ENCODE assay signal across 24 cellular contexts in the genomic region with DNA sequence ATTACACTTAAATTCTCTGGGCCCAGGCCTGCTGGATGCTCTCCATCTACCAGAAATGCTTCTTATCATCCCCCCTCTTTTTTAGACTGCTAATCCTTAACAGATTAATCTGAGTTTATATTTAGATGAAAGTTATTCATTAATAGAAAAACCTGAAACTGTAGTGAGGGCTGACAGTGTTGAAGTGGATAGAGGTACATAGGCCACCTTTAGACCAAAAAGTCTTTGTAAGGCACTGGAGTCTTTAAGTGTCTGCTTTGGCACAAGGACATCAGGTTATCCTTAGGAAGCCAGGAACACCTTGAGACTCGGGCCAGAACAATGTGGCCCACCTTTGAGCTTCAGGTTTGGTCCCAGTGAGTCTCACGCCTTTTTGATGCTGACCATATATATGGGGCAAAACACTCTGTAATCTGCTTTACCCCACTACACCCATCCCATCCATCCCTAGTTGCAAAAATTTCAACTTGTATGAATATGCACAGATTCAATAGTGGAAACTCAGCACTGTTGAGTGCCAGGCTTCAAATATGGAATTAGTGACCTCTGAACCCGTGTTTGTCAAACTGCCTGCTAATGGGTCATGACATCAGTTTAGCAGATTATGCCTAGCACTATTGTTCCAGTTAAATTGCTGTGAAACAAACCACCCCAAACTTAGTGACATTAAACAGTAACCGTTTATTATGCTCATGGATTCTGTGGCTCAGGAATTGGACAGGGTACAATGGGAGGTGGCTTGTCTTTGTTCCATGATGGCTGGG. TPM values are rescaled to one million over a fixed set of nuclear protein-coding genes. Genes with fewer than 3 reads are reported as not detected.
DNase-seq lines count a peak whose midpoint lies in the region; ATAC-seq and TF ChIP-seq lines count a peak whose summit lies in the region.
"Had no signal": no experiment of that assay in that cellular context is flagged by ENCODE, and none has a peak within 500 bp of the region (broad histone marks: within the 10 kb centered on the region; RNA-seq: fewer than 3 reads in every experiment).

No MANE protein-coding gene starts in this region.

- H3K4me1 Mint-ChIP-seq in neural crest cell, result peaks cover 23% of the 10 kb centered on the region

- 79% methylated on average over 4 of the region's 4 CpGs for WGBS in hepatocyte (ENCODE audit: low lambda C conversion rate, missing lambda C conversion rate)

- H3K79me2 ChIP-seq in hepatocyte, result peaks cover 90% of the 10 kb centered on the region

- peaks cover 78% of the 10 kb centered on the region for H3K4me1 ChIP-seq in left ventricle myocardium inferior
- H3K4me1 ChIP-seq in hepatocyte (ENCODE audit: insufficient read depth), result peaks cover 62% of the 10 kb centered on the region
- peaks cover 41% of the 10 kb centered on the region for H3K4me1 ChIP-seq in upper lobe of right lung
- H3K4me1 ChIP-seq: SJCRH30 had no signal

- H3K4me3 Mint-ChIP-seq in neural crest cell, result no peak overlapping the region
- H3K4me3 Mint-ChIP-seq: activated CD4-positive, alpha-beta T cell treated with anti-CD3 and anti-CD28 coated beads for 36 hours; activated naive CD8-positive, alpha-beta T cell; brain had no signal

- DNase-seq in left ventricle myocardium inferior, result no peak
- no peak for DNase-seq in cardiac septum (ENCODE audit: low spot score)
- no peak for DNase-seq in hepatocyte (ENCODE audit: low spot score)
- no peak for DNase-seq in neural crest cell (ENCODE audit: low read depth, low spot score)
- DNase-seq in upper lobe of right lung, result no peak
- DNase-seq in NCI-H2107 treated with DMSO at 0.1 percent for 48 hours (lab: John Stamatoyannopoulos, UW; ENCODE audit: unreplicated experiment), result no peak
- DNase-seq in DMS 273 treated with DMSO at 0.1 percent for 48 hours (lab: John Stamatoyannopoulos, UW), result no peak
- no peak for DNase-seq in occipital lobe (lab: John Stamatoyannopoulos, UW)
- DNase-seq: activated CD4-positive, alpha-beta T cell treated with anti-CD3 and anti-CD28 coated beads for 36 hours; immature natural killer cell; mesendoderm; naive thymus-derived CD8-positive, alpha-beta T cell; NCI-H1694; NCI-H2227 treated with DMSO at 0.1 percent for 48 hours; NCI-H82; SJCRH30; stimulated activated naive CD4-positive, alpha-beta T cell treated with Interleukin-2 at 50 U/mL for 16 hours; T-helper 1 cell; uterus had no signal

- H3K27me3 ChIP-seq in left ventricle myocardium inferior (ENCODE audit: low read depth) (no peaks in the 10 kb centered on the region), hepatocyte (no peaks in the 10 kb centered on the region), upper lobe of right lung (no peaks in the 10 kb centered on the region)
- H3K27me3 ChIP-seq: BLaER1 treated with 17β-estradiol and CSF1 and Interleukin-3, amounts not matched to agents 10 nM and 100 nM; SJCRH30; uterus had no signal

- H3K9me3 Mint-ChIP-seq in neural crest cell, result peaks cover 9% of the 10 kb centered on the region
- H3K9me3 Mint-ChIP-seq: immature natural killer cell; naive thymus-derived CD8-positive, alpha-beta T cell had no signal

- no peaks in the 10 kb centered on the region for H3K9me2 ChIP-seq in hepatocyte (replicated peaks; ENCODE audit: insufficient read depth)

- peak; percentile 51 for ATAC-seq in upper lobe of right lung
- ATAC-seq: naive thymus-derived CD8-positive, alpha-beta T cell had no signal

- intact Hi-C loops in left ventricle myocardium inferior (cut with micrococcal nuclease) (no loop called here), cardiac septum (cut with DNase I) (loop anchor here (5.0 kb wide), 1 partner anchor 43 kb away; a partner anchor contains a TSS), upper lobe of right lung (cut with DNase I) (no loop called here)

- H3K4me3 ChIP-seq in left ventricle myocardium inferior (no peak overlapping the region), hepatocyte (no peak overlapping the region), upper lobe of right lung (no peak overlapping the region)
- H3K4me3 ChIP-seq: BLaER1 treated with 17β-estradiol and CSF1 and Interleukin-3, amounts not matched to agents 10 nM and 100 nM; PC-9; SJCRH30; skin epidermis; uterus had no signal

- H2AFZ ChIP-seq in hepatocyte, result no peak overlapping the region
- H2AFZ ChIP-seq: PC-9 had no signal

- H3K9me3 ChIP-seq in left ventricle myocardium inferior (replicated peaks), result no peaks in the 10 kb centered on the region
- no peaks in the 10 kb centered on the region for H3K9me3 ChIP-seq in hepatocyte (ENCODE audit: low read depth)
- no peaks in the 10 kb centered on the region for H3K9me3 ChIP-seq in upper lobe of right lung
- H3K9me3 ChIP-seq: BLaER1 treated with 17β-estradiol and CSF1 and Interleukin-3, amounts not matched to agents 10 nM and 100 nM; SJCRH30; uterus had no signal

- H3K27ac ChIP-seq in left ventricle myocardium inferior (replicated peaks), result peak overlapping the region; percentile 62
- H3K27ac ChIP-seq in hepatocyte, result peak overlapping the region; percentile 61
- H3K27ac ChIP-seq in upper lobe of right lung, result no peak overlapping the region
- H3K27ac ChIP-seq: BLaER1 treated with 17β-estradiol and CSF1 and Interleukin-3, amounts not matched to agents 10 nM and 100 nM; PC-9; SJCRH30; uterus had no signal

- H4K20me1 ChIP-seq in hepatocyte (ENCODE audit: insufficient read depth, poor library complexity, severe bottlenecking), result no peaks in the 10 kb centered on the region

- H3K27ac Mint-ChIP-seq in neural crest cell (ENCODE audit: unreplicated experiment), result peak overlapping the region; percentile 19
- H3K27ac Mint-ChIP-seq: activated CD4-positive, alpha-beta T cell treated with anti-CD3 and anti-CD28 coated beads for 36 hours had no signal

- H3K4me2 ChIP-seq in hepatocyte, result peak overlapping the region; percentile 29
- H3K4me2 ChIP-seq: BLaER1 treated with 17β-estradiol and CSF1 and Interleukin-3, amounts not matched to agents 10 nM and 100 nM had no signal

- TF ChIP-seq CTCF in left ventricle myocardium inferior (IDR thresholded peaks at IDR 0.05; ENCODE audit: borderline replicate concordance), result no peak
- no peak for TF ChIP-seq CTCF in hepatocyte (IDR thresholded peaks at IDR 0.05; ENCODE audit: poor library complexity)
- TF ChIP-seq CTCF in neural crest cell (conservative IDR thresholded peaks at IDR 0.05), result no peak
- TF ChIP-seq CTCF in upper lobe of right lung (IDR thresholded peaks at IDR 0.05), result no peak

- no peaks in the 10 kb centered on the region for H3K36me3 ChIP-seq in left ventricle myocardium inferior
- no peaks in the 10 kb centered on the region for H3K36me3 ChIP-seq in hepatocyte (replicated peaks; ENCODE audit: insufficient read depth, low read depth)
- no peaks in the 10 kb centered on the region for H3K36me3 ChIP-seq in upper lobe of right lung
- H3K36me3 ChIP-seq: BLaER1 treated with 17β-estradiol and CSF1 and Interleukin-3, amounts not matched to agents 10 nM and 100 nM; SJCRH30; uterus had no signal

- H3K27me3 Mint-ChIP-seq in neural crest cell (ENCODE audit: low read depth), result no peaks in the 10 kb centered on the region
- H3K27me3 Mint-ChIP-seq: activated CD4-positive, alpha-beta T cell treated with anti-CD3 and anti-CD28 coated beads for 36 hours; activated naive CD8-positive, alpha-beta T cell; brain had no signal

- no peaks in the 10 kb centered on the region for H3K36me3 Mint-ChIP-seq in neural crest cell (ENCODE audit: low read depth)
- H3K36me3 Mint-ChIP-seq: brain; immature natural killer cell; naive thymus-derived CD8-positive, alpha-beta T cell had no signal

RNA-seq across cellular contexts. Expression of a gene that starts 44.0 kb away (rescaled TPM):
- total RNA-seq in left ventricle myocardium inferior (17.8 TPM), cardiac septum (28.2 TPM), hepatocyte (25.6 and 26.0 TPM in 2 replicates), neural crest cell (7.0 and 8.6 TPM in 2 replicates), upper lobe of right lung (54.7 TPM), occipital lobe (26.0 TPM)
- polyA plus RNA-seq in hepatocyte, result 15.3 and 24.0 TPM in 2 replicates
